ENCODE assay signal across 18 cellular contexts in genomic region chr2:23628926-23629325, GRCh38.
A peak's percentile ranks its signal among the peaks of the same experiment; 100 is the strongest.
DNase-seq lines count a peak whose midpoint lies in the region; ATAC-seq, FAIRE-seq and TF ChIP-seq lines count a peak whose summit lies in the region.
"Had no signal": no experiment of that assay in that cellular context is flagged by ENCODE, and none has a peak within 500 bp of the region (broad histone marks: within the 10 kb centered on the region; RNA-seq: fewer than 3 reads in every experiment).

No MANE protein-coding gene starts in this region.

- H3K4me3 Mint-ChIP-seq in WTC11 = no peak overlapping the region
- H3K4me3 Mint-ChIP-seq in neural progenitor cell = no peak overlapping the region
- H3K4me3 Mint-ChIP-seq: HFFc6 had no signal

- no peak overlapping the region for H2AFZ ChIP-seq in neural progenitor cell (replicated peaks)

- CTCF ChIA-PET in WTC11 (lab: Charles Lee) = no interaction called here

- H3K27ac Mint-ChIP-seq in WTC11 = no peak overlapping the region
- H3K27ac Mint-ChIP-seq in neural progenitor cell = peak overlapping the region; percentile 90
- H3K27ac Mint-ChIP-seq: HFFc6 had no signal

- 72 to 86% (median 79%) methylated on average over 22 to 23 of the region's 23 CpGs for WGBS in spleen, 5 donors

- H3K9me3 ChIP-seq in kidney (ENCODE audit: control insufficient read depth in 1 of 2, low read length in 2 of 2) = peaks cover 3 to 7% of the 10 kb centered on the region in 2 donors
- H3K9me3 ChIP-seq in neural progenitor cell (ENCODE audit: low read depth) = no peaks in the 10 kb centered on the region
- peaks cover 0 to 9% (median 7%) of the 10 kb centered on the region in 8 donors for H3K9me3 ChIP-seq in spleen

- no peaks in the 10 kb centered on the region for H3F3A ChIP-seq in neural progenitor cell (ENCODE audit: low read depth)

- no peak for DNase-seq in WTC11 (ENCODE audit: low spot score)
- DNase-seq in kidney = peak; percentile 55
- DNase-seq in neural progenitor cell (ENCODE audit: low spot score) = peak; percentile 16
- peak; percentile 70 for DNase-seq in spleen
- DNase-seq in hypothalamus (lab: John Stamatoyannopoulos, UW) = no peak
- no peak for DNase-seq in NCI-H1417 treated with DMSO at 0.1 percent for 48 hours (lab: John Stamatoyannopoulos, UW)
- DNase-seq in CD1c-positive myeloid dendritic cell (ENCODE audit: extremely low spot score) = no peak
- DNase-seq: C1 segment of cervical spinal cord, HFFc6, KG1, MV-4-11, NCI-H187, NCI-H2107, NCI-H226, NCI-H524 treated with DMSO at 0.1 percent for 48 hours, PC-3 had no signal

- H3K9me3 Mint-ChIP-seq in WTC11 = peaks cover 13% of the 10 kb centered on the region
- H3K9me3 Mint-ChIP-seq in neural progenitor cell = peaks cover 7% of the 10 kb centered on the region

- no peak for FAIRE-seq in kidney (lab: Jason Lieb, UNC)
- FAIRE-seq: G401.6 had no signal

- TF ChIP-seq CTCF in WTC11 (IDR thresholded peaks at IDR 0.05) = no peak
- no peak for TF ChIP-seq CTCF in kidney (IDR thresholded peaks at IDR 0.05; ENCODE audit: borderline replicate concordance, extremely low read depth, insufficient read depth)
- TF ChIP-seq CTCF in neural progenitor cell (IDR thresholded peaks at IDR 0.05) = no peak
- TF ChIP-seq CTCF in spleen (IDR thresholded peaks at IDR 0.05 in 8 of 11, conservative IDR thresholded peaks at IDR 0.05 in 3 of 11) = no peak

- H3K4me1 ChIP-seq in kidney (ENCODE audit: control insufficient read depth in 1 of 2, insufficient read depth in 1 of 2, low read depth in 1 of 2, low read length in 2 of 2) (no peaks in the 10 kb centered on the region), neural progenitor cell (peaks cover 17% of the 10 kb centered on the region), spleen (no peaks in the 10 kb centered on the region)

- intact Hi-C loops in kidney (cut with DNase I) (no loop called here), spleen (cut with DNase I; ENCODE audit: low total_unique reads) (no loop called here)

- TF ChIP-seq POLR2A in spleen (IDR thresholded peaks at IDR 0.05) = no peak

- no peak overlapping the region for H3K4me3 ChIP-seq in kidney (ENCODE audit: low read length in 2 of 2)
- no peak overlapping the region for H3K4me3 ChIP-seq in neural progenitor cell
- H3K4me3 ChIP-seq in spleen = no peak overlapping the region

- no peaks in the 10 kb centered on the region for H3K79me2 ChIP-seq in neural progenitor cell (ENCODE audit: low read depth)

- no peaks in the 10 kb centered on the region for H4K20me1 ChIP-seq in neural progenitor cell (ENCODE audit: low read depth)

- ATAC-seq in WTC11 = peak; percentile 14; the same call in 1 of the 2 replicates
- ATAC-seq: PC-3 had no signal

- H3K27ac ChIP-seq in kidney (ENCODE audit: low read depth in 2 of 2, low read length in 2 of 2) (no peak overlapping the region), neural progenitor cell (no peak overlapping the region), spleen (no peak overlapping the region)
- H3K27ac ChIP-seq: RWPE1 had no signal

- H3K27me3 ChIP-seq in neural progenitor cell (no peaks in the 10 kb centered on the region), spleen (replicated peaks in 1 of 7) (no peaks in the 10 kb centered on the region)

- H3K27me3 Mint-ChIP-seq in WTC11 (ENCODE audit: low read depth) (no peaks in the 10 kb centered on the region), neural progenitor cell (ENCODE audit: insufficient read depth, low read depth) (peaks cover 6% of the 10 kb centered on the region)

- H3K9ac ChIP-seq in kidney (ENCODE audit: low read length in 2 of 2) (no peak overlapping the region), neural progenitor cell (no peak overlapping the region)

- POLR2A ChIA-PET in WTC11 (lab: Charles Lee) = no interaction called here

- no peak overlapping the region for H3K4me2 ChIP-seq in neural progenitor cell

- H3K36me3 ChIP-seq in kidney (ENCODE audit: control insufficient read depth in 1 of 2, insufficient read depth in 2 of 2, low read length in 2 of 2) = no peaks in the 10 kb centered on the region
- no peaks in the 10 kb centered on the region for H3K36me3 ChIP-seq in neural progenitor cell
- H3K36me3 ChIP-seq in spleen = no peaks in the 10 kb centered on the region

- H3K4me1 Mint-ChIP-seq in WTC11 = peaks cover 13% of the 10 kb centered on the region
- peaks cover 34% of the 10 kb centered on the region for H3K4me1 Mint-ChIP-seq in neural progenitor cell

- H3K36me3 Mint-ChIP-seq in WTC11 = no peaks in the 10 kb centered on the region
- peaks cover 3% of the 10 kb centered on the region for H3K36me3 Mint-ChIP-seq in neural progenitor cell

TF ChIP-seq in WTC11, 78 proteins besides CTCF, POLR2A, EP300 and RAD21 (continues in another document):
- TF ChIP-seq, protein P1, sequence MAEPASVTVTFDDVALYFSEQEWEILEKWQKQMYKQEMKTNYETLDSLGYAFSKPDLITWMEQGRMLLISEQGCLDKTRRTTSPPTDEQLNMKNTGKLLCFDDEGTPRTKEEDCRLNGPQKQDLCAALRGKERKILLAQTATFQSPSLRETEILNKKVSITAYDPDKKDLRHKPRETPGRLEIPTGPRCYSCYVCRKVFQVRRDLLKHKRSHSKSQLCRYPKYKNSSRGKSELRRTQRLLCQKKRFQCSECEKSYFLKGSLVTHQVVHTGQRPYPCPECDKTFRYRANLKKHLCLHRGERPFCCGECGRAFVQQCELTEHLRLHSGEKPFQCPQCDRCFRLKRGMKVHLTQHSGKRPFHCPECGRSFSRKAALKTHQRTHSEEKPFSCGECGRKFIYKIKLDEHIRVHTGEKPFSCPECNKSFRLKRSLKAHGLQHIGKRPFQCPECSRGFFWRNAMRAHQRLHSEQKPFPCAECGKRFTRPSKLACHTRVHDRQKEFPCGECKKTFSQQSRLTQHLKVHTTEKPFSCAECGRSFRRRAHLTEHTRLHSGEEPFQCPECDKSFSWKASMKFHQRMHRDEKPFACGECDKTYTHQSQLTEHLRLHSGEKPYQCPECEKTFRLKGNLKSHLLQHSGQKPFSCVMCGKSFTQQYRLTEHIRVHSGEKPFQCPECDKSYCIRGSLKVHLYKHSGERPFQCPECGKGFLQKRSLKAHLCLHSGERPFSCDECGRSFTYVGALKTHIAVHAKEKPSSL (CRISPR knock-in tag; conservative IDR thresholded peaks at IDR 0.05) = no peak
- TF ChIP-seq, protein P2, sequence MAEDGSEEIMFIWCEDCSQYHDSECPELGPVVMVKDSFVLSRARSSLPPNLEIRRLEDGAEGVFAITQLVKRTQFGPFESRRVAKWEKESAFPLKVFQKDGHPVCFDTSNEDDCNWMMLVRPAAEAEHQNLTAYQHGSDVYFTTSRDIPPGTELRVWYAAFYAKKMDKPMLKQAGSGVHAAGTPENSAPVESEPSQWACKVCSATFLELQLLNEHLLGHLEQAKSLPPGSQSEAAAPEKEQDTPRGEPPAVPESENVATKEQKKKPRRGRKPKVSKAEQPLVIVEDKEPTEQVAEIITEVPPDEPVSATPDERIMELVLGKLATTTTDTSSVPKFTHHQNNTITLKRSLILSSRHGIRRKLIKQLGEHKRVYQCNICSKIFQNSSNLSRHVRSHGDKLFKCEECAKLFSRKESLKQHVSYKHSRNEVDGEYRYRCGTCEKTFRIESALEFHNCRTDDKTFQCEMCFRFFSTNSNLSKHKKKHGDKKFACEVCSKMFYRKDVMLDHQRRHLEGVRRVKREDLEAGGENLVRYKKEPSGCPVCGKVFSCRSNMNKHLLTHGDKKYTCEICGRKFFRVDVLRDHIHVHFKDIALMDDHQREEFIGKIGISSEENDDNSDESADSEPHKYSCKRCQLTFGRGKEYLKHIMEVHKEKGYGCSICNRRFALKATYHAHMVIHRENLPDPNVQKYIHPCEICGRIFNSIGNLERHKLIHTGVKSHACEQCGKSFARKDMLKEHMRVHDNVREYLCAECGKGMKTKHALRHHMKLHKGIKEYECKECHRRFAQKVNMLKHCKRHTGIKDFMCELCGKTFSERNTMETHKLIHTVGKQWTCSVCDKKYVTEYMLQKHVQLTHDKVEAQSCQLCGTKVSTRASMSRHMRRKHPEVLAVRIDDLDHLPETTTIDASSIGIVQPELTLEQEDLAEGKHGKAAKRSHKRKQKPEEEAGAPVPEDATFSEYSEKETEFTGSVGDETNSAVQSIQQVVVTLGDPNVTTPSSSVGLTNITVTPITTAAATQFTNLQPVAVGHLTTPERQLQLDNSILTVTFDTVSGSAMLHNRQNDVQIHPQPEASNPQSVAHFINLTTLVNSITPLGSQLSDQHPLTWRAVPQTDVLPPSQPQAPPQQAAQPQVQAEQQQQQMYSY (CRISPR knock-in tag; IDR thresholded peaks at IDR 0.05) = no peak
- TF ChIP-seq ZBTB21 (CRISPR knock-in tag; IDR thresholded peaks at IDR 0.05; ENCODE audit: borderline replicate concordance) (no peak), USF1 (CRISPR knock-in tag; IDR thresholded peaks at IDR 0.05) (no peak)

Comparison
In these comparisons a context has a peak if more than half of its experiments do, and no peak if none do; other contexts are left out.
1. DNase-seq: peak in kidney (single experiment), neural progenitor cell (single experiment) and spleen (single experiment); none in WTC11 (single experiment), hypothalamus (0 of 51), NCI-H1417 treated with DMSO at 0.1 percent for 48 hours (single experiment) and CD1c-positive myeloid dendritic cell (single experiment).